8 cellular contexts compared by ENCODE assay signal in genomic region chr6:19804362-19805145, GRCh38. TPM values are rescaled to one million over a fixed set of nuclear protein-coding genes. Genes with fewer than 3 reads are reported as not detected.
DNase-seq lines count a peak whose midpoint lies in the region; ATAC-seq and TF ChIP-seq lines count a peak whose summit lies in the region.

No MANE protein-coding gene starts in this region.

- TF ChIP-seq POLR2A in transverse colon (IDR thresholded peaks at IDR 0.05): peak; percentile 53

- CTCF ChIA-PET in Panc1 (lab: Charles Lee): interaction anchor here (0.6 kb wide), 1 partner anchor 725 kb away, joined by 3 read pairs; no protein-coding TSS in a partner anchor

- POLR2A ChIA-PET in Panc1 (lab: Charles Lee): interaction anchor here (0.6 to 0.7 kb wide), 3 partner anchors 32 to 64 kb away, joined by 5 to 6 read pairs (median 5); no protein-coding TSS in a partner anchor

- H3K9ac ChIP-seq in adipocyte (ENCODE audit: low read length): peak overlapping the region; percentile 92

- DNase-seq in DMS53 treated with DMSO at 0.1 percent for 48 hours (lab: John Stamatoyannopoulos, UW; ENCODE audit: unreplicated experiment): peak; percentile 91
- no peak for DNase-seq in Panc1 (ENCODE audit: low read depth, low spot score)
- peak; percentile 98 for DNase-seq in adipocyte (ENCODE audit: low read depth)
- DNase-seq in Right ventricle myocardium superior: peak; percentile 97
- DNase-seq in occipital lobe (lab: John Stamatoyannopoulos, UW): peak; percentile 93
- DNase-seq in transverse colon: peak; percentile 94

- no TSS peak for BruUV-seq in Panc1 (replicated peaks; lab: Mats Ljungman, UMichigan)

- H3K27me3 ChIP-seq in Panc1 (ENCODE audit: control insufficient read depth, insufficient read depth, low read length) (no peaks in the 10 kb centered on the region), adipocyte (replicated peaks; ENCODE audit: control insufficient read depth, insufficient read depth, low read length) (no peaks in the 10 kb centered on the region), transverse colon (no peaks in the 10 kb centered on the region)

- in situ Hi-C loops in Panc1 (cut with HindIII; ENCODE audit: low pct_unique_long_range_greater_than_20kb, low sequenced_read_pairs) (no loop called here), transverse colon (cut with MboI; ENCODE audit: low pct_ligation_motif_present in 1 of 4, low pct_unique_long_range_greater_than_20kb in 1 of 4, low sequenced_read_pairs in 3 of 4) (no loop called here)

- H3K27ac ChIP-seq in Panc1 (ENCODE audit: low read length): peak overlapping the region; percentile 94
- H3K27ac ChIP-seq in transverse colon: peak overlapping the region; percentile 85 to 94 (median 88)

- intact Hi-C loops in Panc1 (cut with micrococcal nuclease; ENCODE audit: unreplicated experiment): no loop called here
- intact Hi-C loops in Right ventricle myocardium superior (cut with DNase I): no loop called here
- intact Hi-C loops in transverse colon (cut with DNase I; ENCODE audit: low total_unique reads): loop anchor here (5.0 kb wide), 1 partner anchor 33 kb away; the partner anchor contains the start of gene ID4

- TF ChIP-seq CTCF in Panc1 (IDR thresholded peaks at IDR 0.05) (no peak), transverse colon (IDR thresholded peaks at IDR 0.05) (no peak)

- H3K4me1 ChIP-seq in Panc1 (ENCODE audit: control insufficient read depth, insufficient read depth, low read length): peaks cover 23% of the 10 kb centered on the region
- peaks cover 23% of the 10 kb centered on the region for H3K4me1 ChIP-seq in adipocyte (ENCODE audit: control insufficient read depth, insufficient read depth, low read length)
- peaks cover 0 to 18% (median 13%) of the 10 kb centered on the region in 4 donors for H3K4me1 ChIP-seq in transverse colon

- H3K36me3 ChIP-seq in Panc1 (ENCODE audit: control insufficient read depth, insufficient read depth, low read length): no peaks in the 10 kb centered on the region
- no peaks in the 10 kb centered on the region for H3K36me3 ChIP-seq in adipocyte (ENCODE audit: control insufficient read depth, insufficient read depth, low read length, severe bottlenecking)
- H3K36me3 ChIP-seq in transverse colon: no peaks in the 10 kb centered on the region

- WGBS in transverse colon (ENCODE audit: low coverage in 1 of 2), 2 donors: 5 to 11% methylated on average over 1 to 69 of the region's 74 CpGs

- TF ChIP-seq EP300 in Ishikawa (IDR thresholded peaks at IDR 0.05; ENCODE audit: borderline replicate concordance) (peak; percentile 87), transverse colon (IDR thresholded peaks at IDR 0.05; ENCODE audit: low read depth) (peak; percentile 88)

- ATAC-seq in GM21737 (IDR thresholded peaks at IDR 0.05; ENCODE audit: unreplicated experiment) (peak; percentile 95), Panc1 (peak; percentile 97), Right ventricle myocardium superior (ENCODE audit: poor library complexity) (peak; percentile 100)

- no peak for TF ChIP-seq RAD21 in Ishikawa (IDR thresholded peaks at IDR 0.05; ENCODE audit: low read depth)

- H3K9me3 ChIP-seq in Panc1 (ENCODE audit: control insufficient read depth, insufficient read depth, low read depth, low read length) (no peaks in the 10 kb centered on the region; the same call in 1 of the 2 replicates), adipocyte (ENCODE audit: control insufficient read depth, low read length) (no peaks in the 10 kb centered on the region), transverse colon (no peaks in the 10 kb centered on the region)

- H3K4me3 ChIP-seq in Panc1 (ENCODE audit: low read depth in 2 of 2, low read length in 2 of 2) (peak overlapping the region; percentile 72 to 80), adipocyte (ENCODE audit: low read length) (peak overlapping the region; percentile 84), transverse colon (peak overlapping the region; percentile 47 to 65 (median 56))

TF ChIP-seq in Ishikawa, 13 proteins besides CTCF, POLR2A, EP300 and RAD21:
- TF ChIP-seq ZBTB7A (IDR thresholded peaks at IDR 0.05; ENCODE audit: low read depth) (no peak), CREB1 (IDR thresholded peaks at IDR 0.05; ENCODE audit: low read depth) (peak; percentile 56; the same call in 1 of the 2 replicates), NFIC (IDR thresholded peaks at IDR 0.05) (peak; percentile 71), YY1 (IDR thresholded peaks at IDR 0.05; ENCODE audit: low read depth) (peak; percentile 52; the same call in 1 of the 2 replicates), REST (IDR thresholded peaks at IDR 0.05; ENCODE audit: low read depth) (no peak), TCF12 (IDR thresholded peaks at IDR 0.05; ENCODE audit: low read depth) (peak; percentile 88), TAF1 (IDR thresholded peaks at IDR 0.05; ENCODE audit: low read depth) (no peak), USF1 (IDR thresholded peaks at IDR 0.05) (no peak), FOXM1 (IDR thresholded peaks at IDR 0.05; ENCODE audit: borderline replicate concordance, low read depth) (no peak), CEBPB (IDR thresholded peaks at IDR 0.05) (no peak), TEAD4 (IDR thresholded peaks at IDR 0.05) (peak; percentile 83), EGR1 (IDR thresholded peaks at IDR 0.05) (peak; percentile 87)
- TF ChIP-seq, protein P1, sequence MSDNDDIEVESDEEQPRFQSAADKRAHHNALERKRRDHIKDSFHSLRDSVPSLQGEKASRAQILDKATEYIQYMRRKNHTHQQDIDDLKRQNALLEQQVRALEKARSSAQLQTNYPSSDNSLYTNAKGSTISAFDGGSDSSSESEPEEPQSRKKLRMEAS (IDR thresholded peaks at IDR 0.05): peak; percentile 66

RNA-seq across cellular contexts. Expression of gene ID4, which starts 32.6 kb away (rescaled TPM):
- 0.10 TPM for total RNA-seq in Panc1 (2021; ENCODE audit: unreplicated experiment)
- 0.12 TPM for polyA plus RNA-seq in Panc1 (2012; ENCODE audit: insufficient read length)
- total RNA-seq in Right ventricle myocardium superior: 1.4 TPM
- total RNA-seq in occipital lobe: 132 TPM
- total RNA-seq in transverse colon: 10 to 100 TPM in 2 of 4 donors, 1 to 10 TPM in 2; 5.7 to 54.7 (median 9.7) TPM
